In genomic region chr10:34430685-34431084, GRCh38 we compare ENCODE assay signal across 28 cellular contexts.
A peak's percentile ranks its signal among the peaks of the same experiment; 100 is the strongest.
DNase-seq lines count a peak whose midpoint lies in the region; ATAC-seq and TF ChIP-seq lines count a peak whose summit lies in the region.
"Had no signal": no experiment of that assay in that cellular context is flagged by ENCODE, and none has a peak within 500 bp of the region (broad histone marks: within the 10 kb centered on the region; RNA-seq: fewer than 3 reads in every experiment).

No MANE protein-coding gene starts in this region.

- no peak for ATAC-seq in body of pancreas
- no peak for ATAC-seq in activated CD8-positive, alpha-beta T cell treated with anti-CD3 and anti-CD28 coated beads for 36 hours
- ATAC-seq: activated naive CD4-positive, alpha-beta T cell treated with anti-CD3 and anti-CD28 coated beads, Interleukin-2, amount 50 U/mL, for 72 hours; SK-N-SH treated with all-trans-retinoic acid at 6 μM for 48 hours had no signal

- WGBS in body of pancreas, 2 donors: 87 to 96% methylated on average over 3 of the region's 3 CpGs

- TF ChIP-seq CTCF in A673 (conservative IDR thresholded peaks at IDR 0.05; ENCODE audit: low read depth, low read length): no peak
- no peak for TF ChIP-seq CTCF in fibroblast of villous mesenchyme (IDR thresholded peaks at IDR 0.05; ENCODE audit: insufficient read depth, low read depth, low read length)
- no peak for TF ChIP-seq CTCF in body of pancreas (IDR thresholded peaks at IDR 0.05)
- no peak for TF ChIP-seq CTCF in activated CD8-positive, alpha-beta T cell treated with anti-CD3 and anti-CD28 coated beads for 36 hours (IDR thresholded peaks at IDR 0.05)

- no peak overlapping the region for H3K4me3 Mint-ChIP-seq in activated CD8-positive, alpha-beta T cell treated with anti-CD3 and anti-CD28 coated beads for 36 hours
- H3K4me3 Mint-ChIP-seq: B cell, nephron progenitor cell had no signal

- H3K4me1 ChIP-seq in A673 (ENCODE audit: insufficient read depth, low read length, poor library complexity, severe bottlenecking) (peaks cover 36% of the 10 kb centered on the region), body of pancreas (peaks cover 7% of the 10 kb centered on the region)
- H3K4me1 ChIP-seq: pancreas had no signal

- H3K27me3 ChIP-seq in A673 (replicated peaks; ENCODE audit: insufficient read depth, low read depth, low read length, poor library complexity) (no peaks in the 10 kb centered on the region), body of pancreas (no peaks in the 10 kb centered on the region)
- H3K27me3 ChIP-seq: pancreas, tibial nerve had no signal

- no peak for TF ChIP-seq POLR2A in body of pancreas (IDR thresholded peaks at IDR 0.05)

- H3K4me1 Mint-ChIP-seq in activated CD8-positive, alpha-beta T cell treated with anti-CD3 and anti-CD28 coated beads for 36 hours (ENCODE audit: low read depth): no peaks in the 10 kb centered on the region
- H3K4me1 Mint-ChIP-seq: B cell had no signal

- no peaks in the 10 kb centered on the region for H3K36me3 Mint-ChIP-seq in activated CD8-positive, alpha-beta T cell treated with anti-CD3 and anti-CD28 coated beads for 36 hours (ENCODE audit: low read depth)
- H3K36me3 Mint-ChIP-seq: activated naive CD4-positive, alpha-beta T cell treated with anti-CD3 and anti-CD28 coated beads, Interleukin-2, amount 50 U/mL, for 72 hours had no signal

- POLR2A ChIA-PET in A673 (lab: Charles Lee; ENCODE audit: low non-redundant PET): no interaction called here
- POLR2A ChIA-PET in activated CD8-positive, alpha-beta T cell treated with anti-CD3 and anti-CD28 coated beads for 36 hours (lab: Charles Lee): no interaction called here

- H3K4me3 ChIP-seq in A673 (ENCODE audit: low read depth, low read length, poor library complexity, severe bottlenecking) (no peak overlapping the region), fibroblast of villous mesenchyme (ENCODE audit: low read depth, low read length) (no peak overlapping the region), body of pancreas (no peak overlapping the region)
- H3K4me3 ChIP-seq: lung, pancreas, tibial nerve had no signal

- DNase-seq in A673 (ENCODE audit: low spot score): peak; percentile 74
- DNase-seq in KBM-7: peak; percentile 47
- peak; percentile 23 for DNase-seq in fibroblast of villous mesenchyme (ENCODE audit: low read depth)
- DNase-seq in Ammon's horn (ENCODE audit: low spot score): no peak
- DNase-seq in body of pancreas: no peak
- no peak for DNase-seq in NCI-H2081 (lab: John Stamatoyannopoulos, UW)
- no peak for DNase-seq in activated CD8-positive, alpha-beta T cell treated with anti-CD3 and anti-CD28 coated beads for 36 hours
- DNase-seq: activated CD4-positive, alpha-beta T cell treated with anti-CD3 and anti-CD28 coated beads, Interleukin-2, amount 50 U/mL, for 4 hours; activated CD4-positive, CD25-positive, alpha-beta regulatory T cell; activated CD8-positive, alpha-beta memory T cell treated with anti-CD3 and anti-CD28 coated beads, Interleukin-2, amount 50 U/mL, for 48 hours; effector CD8-positive, alpha-beta T cell; GDM1; head of caudate nucleus; Karpas-422; kidney glomerular epithelial cell; NCI-H1092; NCI-H1694 treated with DMSO at 0.1 percent for 48 hours; NCI-H2171 treated with DMSO at 0.1 percent for 48 hours; NCI-H524; nephron progenitor cell; pancreas; RPMI8226 had no signal

- H3K27ac ChIP-seq in A673 (ENCODE audit: low read depth, low read length, poor library complexity, severe bottlenecking): no peak overlapping the region
- no peak overlapping the region for H3K27ac ChIP-seq in body of pancreas
- H3K27ac ChIP-seq: pancreas, tibial nerve had no signal

- no peak overlapping the region for H3K27ac Mint-ChIP-seq in activated CD8-positive, alpha-beta T cell treated with anti-CD3 and anti-CD28 coated beads for 36 hours
- H3K27ac Mint-ChIP-seq: activated naive CD4-positive, alpha-beta T cell treated with anti-CD3 and anti-CD28 coated beads, Interleukin-2, amount 50 U/mL, for 72 hours; B cell; nephron progenitor cell had no signal

- BruUV-seq in A673 (replicated peaks; lab: Mats Ljungman, UMichigan): no TSS peak

- peaks cover 2% of the 10 kb centered on the region for H3K27me3 Mint-ChIP-seq in activated CD8-positive, alpha-beta T cell treated with anti-CD3 and anti-CD28 coated beads for 36 hours
- H3K27me3 Mint-ChIP-seq: B cell had no signal

- H3K9me3 Mint-ChIP-seq in activated CD8-positive, alpha-beta T cell treated with anti-CD3 and anti-CD28 coated beads for 36 hours: no peaks in the 10 kb centered on the region
- H3K9me3 Mint-ChIP-seq: activated naive CD4-positive, alpha-beta T cell treated with anti-CD3 and anti-CD28 coated beads, Interleukin-2, amount 50 U/mL, for 72 hours had no signal

- CTCF ChIA-PET in A673 (lab: Charles Lee): interaction anchor here (0.6 kb wide), 1 partner anchor 30 kb away, joined by 8 read pairs; no protein-coding TSS in a partner anchor
- CTCF ChIA-PET in activated CD8-positive, alpha-beta T cell treated with anti-CD3 and anti-CD28 coated beads for 36 hours (lab: Charles Lee): no interaction called here

- H3K36me3 ChIP-seq in A673 (ENCODE audit: insufficient read depth, low read length, poor library complexity, severe bottlenecking): no peaks in the 10 kb centered on the region
- H3K36me3 ChIP-seq in body of pancreas (replicated peaks in 1 of 2; ENCODE audit: insufficient read depth in 1 of 2, low read depth in 2 of 2): no peaks in the 10 kb centered on the region
- H3K36me3 ChIP-seq: pancreas, tibial nerve had no signal

- in situ Hi-C loops in KBM-7 (cut with MboI; ENCODE audit: low pct_unique_long_range_greater_than_20kb, low sequenced_read_pairs): no loop called here

- intact Hi-C loops in A673 (cut with micrococcal nuclease; ENCODE audit: unreplicated experiment) (no loop called here), body of pancreas (cut with DNase I) (no loop called here)
- intact Hi-C loops in activated CD8-positive, alpha-beta T cell treated with anti-CD3 and anti-CD28 coated beads for 36 hours (cut with micrococcal nuclease): no loop called here

- H3K9me3 ChIP-seq in A673 (ENCODE audit: low read depth, low read length, poor library complexity, severe bottlenecking) (no peaks in the 10 kb centered on the region), body of pancreas (peaks cover 0 to 4% (median 0%) of the 10 kb centered on the region in 3 donors)
- H3K9me3 ChIP-seq: pancreas, tibial nerve had no signal

TF ChIP-seq in PFSK-1, 5 proteins besides CTCF, POLR2A, EP300 and RAD21:
- TF ChIP-seq TAF1 (IDR thresholded peaks at IDR 0.05; ENCODE audit: borderline replicate concordance, insufficient read depth, low read length) (no peak), FOXP2 (optimal IDR thresholded peaks at IDR 0.05; ENCODE audit: borderline replicate concordance, extremely low read depth, extremely low read length, insufficient read depth) (no peak), POLR2AphosphoS5 (IDR thresholded peaks at IDR 0.05; ENCODE audit: low read depth, low read length) (no peak), SIN3A (IDR thresholded peaks at IDR 0.05; ENCODE audit: borderline replicate concordance, insufficient read depth, low read length) (peak; percentile 51; the same call in 1 of the 2 replicates)
- TF ChIP-seq, protein P1, sequence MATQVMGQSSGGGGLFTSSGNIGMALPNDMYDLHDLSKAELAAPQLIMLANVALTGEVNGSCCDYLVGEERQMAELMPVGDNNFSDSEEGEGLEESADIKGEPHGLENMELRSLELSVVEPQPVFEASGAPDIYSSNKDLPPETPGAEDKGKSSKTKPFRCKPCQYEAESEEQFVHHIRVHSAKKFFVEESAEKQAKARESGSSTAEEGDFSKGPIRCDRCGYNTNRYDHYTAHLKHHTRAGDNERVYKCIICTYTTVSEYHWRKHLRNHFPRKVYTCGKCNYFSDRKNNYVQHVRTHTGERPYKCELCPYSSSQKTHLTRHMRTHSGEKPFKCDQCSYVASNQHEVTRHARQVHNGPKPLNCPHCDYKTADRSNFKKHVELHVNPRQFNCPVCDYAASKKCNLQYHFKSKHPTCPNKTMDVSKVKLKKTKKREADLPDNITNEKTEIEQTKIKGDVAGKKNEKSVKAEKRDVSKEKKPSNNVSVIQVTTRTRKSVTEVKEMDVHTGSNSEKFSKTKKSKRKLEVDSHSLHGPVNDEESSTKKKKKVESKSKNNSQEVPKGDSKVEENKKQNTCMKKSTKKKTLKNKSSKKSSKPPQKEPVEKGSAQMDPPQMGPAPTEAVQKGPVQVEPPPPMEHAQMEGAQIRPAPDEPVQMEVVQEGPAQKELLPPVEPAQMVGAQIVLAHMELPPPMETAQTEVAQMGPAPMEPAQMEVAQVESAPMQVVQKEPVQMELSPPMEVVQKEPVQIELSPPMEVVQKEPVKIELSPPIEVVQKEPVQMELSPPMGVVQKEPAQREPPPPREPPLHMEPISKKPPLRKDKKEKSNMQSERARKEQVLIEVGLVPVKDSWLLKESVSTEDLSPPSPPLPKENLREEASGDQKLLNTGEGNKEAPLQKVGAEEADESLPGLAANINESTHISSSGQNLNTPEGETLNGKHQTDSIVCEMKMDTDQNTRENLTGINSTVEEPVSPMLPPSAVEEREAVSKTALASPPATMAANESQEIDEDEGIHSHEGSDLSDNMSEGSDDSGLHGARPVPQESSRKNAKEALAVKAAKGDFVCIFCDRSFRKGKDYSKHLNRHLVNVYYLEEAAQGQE (IDR thresholded peaks at IDR 0.05; ENCODE audit: insufficient read depth in 1 of 2, low read depth in 2 of 2, low read length in 2 of 2): peak in 1 of 2 experiments; percentile 72; a peak in 1 of 4 replicates

Comparison
In these comparisons a context has a peak if more than half of its experiments do, and no peak if none do; other contexts are left out.
1. DNase-seq: peak in A673 (single experiment), KBM-7 (single experiment) and fibroblast of villous mesenchyme (single experiment); none in Ammon's horn (single experiment), body of pancreas (0 of 4), NCI-H2081 (0 of 2) and activated CD8-positive, alpha-beta T cell treated with anti-CD3 and anti-CD28 coated beads for 36 hours (single experiment).